ENCODE assay signal across 22 cellular contexts in the genomic region with DNA sequence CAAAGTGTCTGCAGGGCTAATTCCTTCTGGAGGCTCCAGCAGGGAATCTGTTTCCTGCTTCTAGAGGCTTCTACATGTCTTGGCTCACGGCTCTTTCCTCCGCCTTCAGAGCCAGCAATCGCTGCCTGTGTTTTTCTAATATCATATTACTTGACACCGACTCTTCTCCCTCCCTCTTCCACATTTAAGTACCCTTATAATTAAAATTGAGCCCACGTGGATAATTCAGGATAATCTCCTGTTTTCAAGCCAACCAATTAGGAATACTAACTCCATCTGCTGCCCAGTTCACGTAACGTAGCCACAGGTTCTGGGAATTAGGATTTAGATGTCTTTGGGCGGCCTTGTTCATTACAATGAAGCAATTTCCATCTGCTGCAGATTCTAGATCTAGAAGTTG.
A peak's percentile ranks its signal among the peaks of the same experiment; 100 is the strongest.
DNase-seq lines count a peak whose midpoint lies in the region; ATAC-seq lines count a peak whose summit lies in the region.
"Had no signal": no experiment of that assay in that cellular context is flagged by ENCODE, and none has a peak within 500 bp of the region (broad histone marks: within the 10 kb centered on the region; RNA-seq: fewer than 3 reads in every experiment).

No MANE protein-coding gene starts in this region.

- H3K27ac ChIP-seq in substantia nigra (ENCODE audit: low read depth, low read length, poor library complexity, severe bottlenecking), result peak overlapping the region; percentile 6
- H3K27ac ChIP-seq: BLaER1 treated with 17β-estradiol and CSF1 and Interleukin-3, amounts not matched to agents 10 nM and 100 nM; breast epithelium; heart right ventricle; ovary; right atrium auricular region; upper lobe of left lung had no signal

- DNase-seq in NCI-H146 (lab: John Stamatoyannopoulos, UW) (peak; percentile 21), NCI-H524 (lab: John Stamatoyannopoulos, UW) (peak; percentile 96 to 98), cerebellar cortex (ENCODE audit: low spot score) (peak; percentile 60), substantia nigra (lab: John Stamatoyannopoulos, UW) (peak in 1 of 49 donors; percentile 13), ecto neural progenitor cell (ENCODE audit: low spot score) (no peak)
- DNase-seq: activated B cell treated with CpG ODN at 0.5 μM for 24 hours; activated CD4-positive, alpha-beta T cell treated with anti-CD3 and anti-CD28 coated beads, Interleukin-2, amount 50 U/mL, for 4 hours; activated naive CD4-positive, alpha-beta T cell treated with anti-CD3 and anti-CD28 coated beads, Interleukin-2, amount 50 U/mL, for 16 hours; amygdala; DND-41; effector memory CD4-positive, alpha-beta T cell; heart right ventricle; mucosa of descending colon; ovary; stimulated activated CD4-positive, alpha-beta T cell treated with anti-CD3 and anti-CD28 coated beads, Interleukin-2, amount 100 ng/mL, for 48 hours; upper lobe of left lung had no signal

- ATAC-seq in HG03280 (IDR thresholded peaks at IDR 0.05; ENCODE audit: unreplicated experiment) (no peak), GM21381 (IDR thresholded peaks at IDR 0.05; ENCODE audit: unreplicated experiment) (no peak)
- ATAC-seq: heart right ventricle, mucosa of descending colon, Right ventricle myocardium inferior had no signal
